In the genomic region with DNA sequence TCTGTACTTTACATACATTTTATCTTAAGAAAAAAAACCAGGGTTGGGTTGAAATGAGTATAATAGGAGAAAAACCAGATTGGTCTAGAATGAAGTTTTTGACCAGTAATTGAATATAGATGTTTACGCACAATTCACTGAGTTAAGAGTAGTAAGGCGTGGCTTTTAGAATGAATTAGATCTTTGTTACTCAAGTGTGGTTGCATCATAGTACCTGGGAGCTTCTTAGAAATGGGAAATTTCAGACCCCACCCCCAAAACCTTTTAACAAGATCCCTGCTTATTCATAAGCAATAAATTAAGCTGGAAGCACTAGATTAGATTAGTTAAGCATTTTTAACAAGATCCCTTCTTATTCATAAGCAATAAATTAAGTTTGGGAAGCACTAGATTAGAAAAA, we compare ENCODE assay signal across 1 cellular context.
TF ChIP-seq lines count a peak whose summit lies in the region.

No MANE protein-coding gene starts in this region.

TF ChIP-seq in GM23338, 12 proteins besides CTCF, POLR2A, EP300 and RAD21 (continued from another document):
- TF ChIP-seq ZNF462 (CRISPR knock-in tag; IDR thresholded peaks at IDR 0.05), result no peak
- TF ChIP-seq JUNB (IDR thresholded peaks at IDR 0.05; ENCODE audit: unreplicated experiment), result no peak
- no peak for TF ChIP-seq EZH2phosphoT487 (IDR thresholded peaks at IDR 0.05; ENCODE audit: unreplicated experiment)
- no peak for TF ChIP-seq CREB1 (CRISPR knock-in tag; IDR thresholded peaks at IDR 0.05; ENCODE audit: low read depth)
- no peak for TF ChIP-seq ZNF114 (CRISPR knock-in tag; IDR thresholded peaks at IDR 0.05)
- TF ChIP-seq, protein P1, sequence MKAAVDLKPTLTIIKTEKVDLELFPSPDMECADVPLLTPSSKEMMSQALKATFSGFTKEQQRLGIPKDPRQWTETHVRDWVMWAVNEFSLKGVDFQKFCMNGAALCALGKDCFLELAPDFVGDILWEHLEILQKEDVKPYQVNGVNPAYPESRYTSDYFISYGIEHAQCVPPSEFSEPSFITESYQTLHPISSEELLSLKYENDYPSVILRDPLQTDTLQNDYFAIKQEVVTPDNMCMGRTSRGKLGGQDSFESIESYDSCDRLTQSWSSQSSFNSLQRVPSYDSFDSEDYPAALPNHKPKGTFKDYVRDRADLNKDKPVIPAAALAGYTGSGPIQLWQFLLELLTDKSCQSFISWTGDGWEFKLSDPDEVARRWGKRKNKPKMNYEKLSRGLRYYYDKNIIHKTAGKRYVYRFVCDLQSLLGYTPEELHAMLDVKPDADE (IDR thresholded peaks at IDR 0.05), result no peak
- TF ChIP-seq ZNF331 (CRISPR knock-in tag; IDR thresholded peaks at IDR 0.05; ENCODE audit: low read depth), result no peak
- no peak for TF ChIP-seq POLR2AphosphoS5 (IDR thresholded peaks at IDR 0.05; ENCODE audit: low read depth)
- no peak for TF ChIP-seq STAT1 (IDR thresholded peaks at IDR 0.05; ENCODE audit: unreplicated experiment)
